In genomic region chr12:45232771-45233372, GRCh38 we compare ENCODE assay signal across 10 cellular contexts. TPM values are rescaled to one million over a fixed set of nuclear protein-coding genes. Genes with fewer than 3 reads are reported as not detected.
DNase-seq lines count a peak whose midpoint lies in the region; ATAC-seq lines count a peak whose summit lies in the region.
"Had no signal": no experiment of that assay in that cellular context is flagged by ENCODE, and none has a peak within 500 bp of the region (broad histone marks: within the 10 kb centered on the region; RNA-seq: fewer than 3 reads in every experiment).

No MANE protein-coding gene starts in this region.

- CTCF ChIA-PET in activated CD4-positive, alpha-beta memory T cell treated with anti-CD3 and anti-CD28 coated beads for 36 hours (lab: Charles Lee), result interaction anchor here (1.0 to 4.3 kb wide), 3 partner anchors 16 to 49 kb away, joined by 3 to 22 read pairs (median 4); partner anchors contain the start of gene ANO6
- CTCF ChIA-PET in activated CD4-positive, alpha-beta memory T cell treated with anti-CD3 and anti-CD28 coated beads, Interleukin-2, amount 10 ng/mL, durations not matched to agents 7 days and 5 days (lab: Charles Lee), result no interaction called here

- no peaks in the 10 kb centered on the region for H3K9me3 ChIP-seq in right cardiac atrium (ENCODE audit: control insufficient read depth, low read length)

- H3K4me1 Mint-ChIP-seq in activated CD4-positive, alpha-beta memory T cell treated with anti-CD3 and anti-CD28 coated beads for 36 hours (ENCODE audit: low read depth), result peaks cover 58% of the 10 kb centered on the region
- H3K4me1 Mint-ChIP-seq in activated CD4-positive, alpha-beta memory T cell treated with anti-CD3 and anti-CD28 coated beads, Interleukin-2, amount 10 ng/mL, durations not matched to agents 7 days and 5 days, result peaks cover 38% of the 10 kb centered on the region

- peak overlapping the region; percentile 70 for H3K27ac Mint-ChIP-seq in activated CD4-positive, alpha-beta memory T cell treated with anti-CD3 and anti-CD28 coated beads for 36 hours
- no peak overlapping the region for H3K27ac Mint-ChIP-seq in activated CD4-positive, alpha-beta memory T cell treated with anti-CD3 and anti-CD28 coated beads, Interleukin-2, amount 10 ng/mL, durations not matched to agents 7 days and 5 days
- peak overlapping the region; percentile 82 to 96 for H3K27ac Mint-ChIP-seq in activated naive CD4-positive, alpha-beta T cell treated with anti-CD3 and anti-CD28 coated beads, Interleukin-2, amount 50 U/mL, for 72 hours
- H3K27ac Mint-ChIP-seq: activated naive CD8-positive, alpha-beta T cell treated with anti-CD3 and anti-CD28 coated beads, Interleukin-2, amount 10 ng/mL, durations not matched to agents 7 days and 5 days had no signal

- no peak overlapping the region for H3K4me3 Mint-ChIP-seq in activated CD4-positive, alpha-beta memory T cell treated with anti-CD3 and anti-CD28 coated beads for 36 hours
- no peak overlapping the region for H3K4me3 Mint-ChIP-seq in activated CD4-positive, alpha-beta memory T cell treated with anti-CD3 and anti-CD28 coated beads, Interleukin-2, amount 10 ng/mL, durations not matched to agents 7 days and 5 days
- H3K4me3 Mint-ChIP-seq: activated naive CD8-positive, alpha-beta T cell treated with anti-CD3 and anti-CD28 coated beads, Interleukin-2, amount 10 ng/mL, durations not matched to agents 7 days and 5 days; CD4-positive, CD25-positive, alpha-beta regulatory T cell had no signal

- peak; percentile 61 for DNase-seq in activated CD4-positive, alpha-beta memory T cell treated with anti-CD3 and anti-CD28 coated beads for 36 hours
- DNase-seq in activated CD4-positive, alpha-beta memory T cell treated with anti-CD3 and anti-CD28 coated beads, Interleukin-2, amount 10 ng/mL, durations not matched to agents 7 days and 5 days, result no peak
- peak in 1 of 2 donors; percentile 27 for DNase-seq in activated naive CD4-positive, alpha-beta T cell treated with anti-CD3 and anti-CD28 coated beads, Interleukin-2, amount 50 U/mL, for 72 hours (ENCODE audit: low spot score in 2 of 2)
- DNase-seq in right cardiac atrium, result peak in 1 of 3 donors; percentile 55
- peak; percentile 22 to 31 for DNase-seq in stimulated activated CD4-positive, alpha-beta T cell treated with anti-CD3 and anti-CD28 coated beads, Interleukin-15, amount 100 ng/mL, for 48 hours (ENCODE audit: low read depth in 2 of 2)
- DNase-seq in NCI-H1930 (lab: John Stamatoyannopoulos, UW), result no peak
- no peak for DNase-seq in NCI-H1092 (lab: John Stamatoyannopoulos, UW)
- DNase-seq: activated naive CD8-positive, alpha-beta T cell treated with anti-CD3 and anti-CD28 coated beads, Interleukin-2, amount 10 ng/mL, durations not matched to agents 7 days and 5 days; CD4-positive, CD25-positive, alpha-beta regulatory T cell had no signal

- peaks cover 5% of the 10 kb centered on the region for H3K9me3 Mint-ChIP-seq in activated CD4-positive, alpha-beta memory T cell treated with anti-CD3 and anti-CD28 coated beads for 36 hours
- H3K9me3 Mint-ChIP-seq in activated CD4-positive, alpha-beta memory T cell treated with anti-CD3 and anti-CD28 coated beads, Interleukin-2, amount 10 ng/mL, durations not matched to agents 7 days and 5 days, result peaks cover 3% of the 10 kb centered on the region
- H3K9me3 Mint-ChIP-seq in activated naive CD4-positive, alpha-beta T cell treated with anti-CD3 and anti-CD28 coated beads, Interleukin-2, amount 50 U/mL, for 72 hours, result no peaks in the 10 kb centered on the region

- intact Hi-C loops in activated CD4-positive, alpha-beta memory T cell treated with anti-CD3 and anti-CD28 coated beads for 36 hours (cut with micrococcal nuclease), result loop anchor here (1.0 to 10.0 kb wide), 4 partner anchors 16 to 982 kb away; partner anchors contain the start of gene ARID2
- intact Hi-C loops in right cardiac atrium (cut with DNase I), result no loop called here

- WGBS in right cardiac atrium, result 43% methylated on average over 6 of the region's 6 CpGs

- H3K4me1 ChIP-seq in right cardiac atrium (ENCODE audit: control insufficient read depth, insufficient read depth, low read length), result peaks cover 14% of the 10 kb centered on the region

- H3K4me3 ChIP-seq in right cardiac atrium (ENCODE audit: low read length), result no peak overlapping the region

- peak; percentile 53 for ATAC-seq in HG03457 (IDR thresholded peaks at IDR 0.05; ENCODE audit: unreplicated experiment)
- peak; percentile 77 to 94 for ATAC-seq in activated naive CD4-positive, alpha-beta T cell treated with anti-CD3 and anti-CD28 coated beads, Interleukin-2, amount 50 U/mL, for 72 hours
- ATAC-seq in right cardiac atrium, result peak; percentile 75 to 91

- no peaks in the 10 kb centered on the region for H3K27me3 Mint-ChIP-seq in activated CD4-positive, alpha-beta memory T cell treated with anti-CD3 and anti-CD28 coated beads for 36 hours
- no peaks in the 10 kb centered on the region for H3K27me3 Mint-ChIP-seq in activated CD4-positive, alpha-beta memory T cell treated with anti-CD3 and anti-CD28 coated beads, Interleukin-2, amount 10 ng/mL, durations not matched to agents 7 days and 5 days
- H3K27me3 Mint-ChIP-seq: activated naive CD8-positive, alpha-beta T cell treated with anti-CD3 and anti-CD28 coated beads, Interleukin-2, amount 10 ng/mL, durations not matched to agents 7 days and 5 days; CD4-positive, CD25-positive, alpha-beta regulatory T cell had no signal

- POLR2A ChIA-PET in activated CD4-positive, alpha-beta memory T cell treated with anti-CD3 and anti-CD28 coated beads for 36 hours (lab: Charles Lee), result interaction anchor here (1.3 to 1.6 kb wide), 2 partner anchors 12 to 32 kb away, joined by 4 read pairs; no protein-coding TSS in a partner anchor
- POLR2A ChIA-PET in activated CD4-positive, alpha-beta memory T cell treated with anti-CD3 and anti-CD28 coated beads, Interleukin-2, amount 10 ng/mL, durations not matched to agents 7 days and 5 days (lab: Charles Lee), result interaction anchor here (0.7 to 1.3 kb wide), 2 partner anchors 16 to 72 kb away, joined by 3 to 4 read pairs; no protein-coding TSS in a partner anchor

- H3K27me3 ChIP-seq in right cardiac atrium (ENCODE audit: control insufficient read depth, insufficient read depth), result no peaks in the 10 kb centered on the region

- H3K36me3 Mint-ChIP-seq in activated CD4-positive, alpha-beta memory T cell treated with anti-CD3 and anti-CD28 coated beads for 36 hours, result peaks cover 11% of the 10 kb centered on the region
- H3K36me3 Mint-ChIP-seq in activated CD4-positive, alpha-beta memory T cell treated with anti-CD3 and anti-CD28 coated beads, Interleukin-2, amount 10 ng/mL, durations not matched to agents 7 days and 5 days (ENCODE audit: low read depth), result peaks cover 24% of the 10 kb centered on the region
- H3K36me3 Mint-ChIP-seq in activated naive CD4-positive, alpha-beta T cell treated with anti-CD3 and anti-CD28 coated beads, Interleukin-2, amount 50 U/mL, for 72 hours, result peaks cover 0 to 18% of the 10 kb centered on the region in 2 donors

- H3K27ac ChIP-seq in right cardiac atrium (ENCODE audit: low read length), result peak overlapping the region; percentile 72

RNA-seq across cellular contexts. Expression of gene ANO6, which starts 17.0 kb away (rescaled TPM):
- 10 to 100 TPM; 19.0 to 21.4 TPM for total RNA-seq in activated CD4-positive, alpha-beta memory T cell treated with anti-CD3 and anti-CD28 coated beads for 36 hours
- 10 to 100 TPM; 29.2 to 29.8 TPM for total RNA-seq in activated CD4-positive, alpha-beta memory T cell treated with anti-CD3 and anti-CD28 coated beads, Interleukin-2, amount 10 ng/mL, durations not matched to agents 7 days and 5 days
- 10 to 100 TPM; 13.3 to 25.5 TPM for total RNA-seq in activated naive CD4-positive, alpha-beta T cell treated with anti-CD3 and anti-CD28 coated beads, Interleukin-2, amount 50 U/mL, for 72 hours
- total RNA-seq in right cardiac atrium, result 10 to 100 TPM; 42.2 to 51.0 (median 47.5) TPM
- 14.4 TPM for polyA plus RNA-seq in right cardiac atrium

Comparison
In these comparisons a context has a peak if more than half of its experiments do, and no peak if none do; other contexts are left out.
1. DNase-seq: peak in activated CD4-positive, alpha-beta memory T cell treated with anti-CD3 and anti-CD28 coated beads for 36 hours (single experiment) and stimulated activated CD4-positive, alpha-beta T cell treated with anti-CD3 and anti-CD28 coated beads, Interleukin-15, amount 100 ng/mL, for 48 hours (2 of 2); none in activated CD4-positive, alpha-beta memory T cell treated with anti-CD3 and anti-CD28 coated beads, Interleukin-2, amount 10 ng/mL, durations not matched to agents 7 days and 5 days (single experiment), NCI-H1930 (0 of 2) and NCI-H1092 (single experiment).
2. Peak in every context shown above with its lines, with median percentiles within 50 percentile points of each other: ATAC-seq.